Comparison of ENCODE assay signal across 9 cellular contexts in genomic region chr7:134710854-134711624, GRCh38.
DNase-seq lines count a peak whose midpoint lies in the region; ATAC-seq and TF ChIP-seq lines count a peak whose summit lies in the region.
"Had no signal": no experiment of that assay in that cellular context is flagged by ENCODE, and none has a peak within 500 bp of the region (broad histone marks: within the 10 kb centered on the region; RNA-seq: fewer than 3 reads in every experiment).

No MANE protein-coding gene starts in this region.

- peak overlapping the region; percentile 35 for H3K27ac ChIP-seq in muscle layer of duodenum (ENCODE audit: low read length)

- H3K27ac Mint-ChIP-seq in activated T-helper 2 cell treated with anti-CD3 and anti-CD28 coated beads, Interferon-gamma antibody, Interleukin-2, Interleukin-4, amounts not matched to agents 10 μg/mL and 5 μg/mL and 100 μg/mL, durations not matched to agents 14 hours and 24 hours and 36 hours = peak overlapping the region; percentile 87
- peak overlapping the region; percentile 96 for H3K27ac Mint-ChIP-seq in stimulated activated naive CD8-positive, alpha-beta T cell treated with anti-CD3 and anti-CD28 coated beads, Interleukin-15, Interleukin-2, amounts not matched to agents 100 ng/mL and 50 ng/mL, for 24 hours

- ATAC-seq in SK-N-SH treated with all-trans-retinoic acid at 6 μM for 48 hours (peak; percentile 61), GM21576 (IDR thresholded peaks at IDR 0.05; ENCODE audit: unreplicated experiment) (no peak), HG02678 (IDR thresholded peaks at IDR 0.05; ENCODE audit: unreplicated experiment) (no peak), HG03280 (IDR thresholded peaks at IDR 0.05; ENCODE audit: unreplicated experiment) (no peak)

- no peaks in the 10 kb centered on the region for H3K27me3 Mint-ChIP-seq in activated T-helper 2 cell treated with anti-CD3 and anti-CD28 coated beads, Interferon-gamma antibody, Interleukin-2, Interleukin-4, amounts not matched to agents 10 μg/mL and 5 μg/mL and 100 μg/mL, durations not matched to agents 14 hours and 24 hours and 36 hours (ENCODE audit: low read depth)
- H3K27me3 Mint-ChIP-seq in stimulated activated naive CD8-positive, alpha-beta T cell treated with anti-CD3 and anti-CD28 coated beads, Interleukin-15, Interleukin-2, amounts not matched to agents 100 ng/mL and 50 ng/mL, for 24 hours = no peaks in the 10 kb centered on the region

- no peaks in the 10 kb centered on the region for H3K27me3 ChIP-seq in muscle layer of duodenum (ENCODE audit: low read depth, low read length)

- H3K9me3 Mint-ChIP-seq in activated T-helper 2 cell treated with anti-CD3 and anti-CD28 coated beads, Interferon-gamma antibody, Interleukin-2, Interleukin-4, amounts not matched to agents 10 μg/mL and 5 μg/mL and 100 μg/mL, durations not matched to agents 14 hours and 24 hours and 36 hours = no peaks in the 10 kb centered on the region
- H3K9me3 Mint-ChIP-seq in stimulated activated naive CD8-positive, alpha-beta T cell treated with anti-CD3 and anti-CD28 coated beads, Interleukin-15, Interleukin-2, amounts not matched to agents 100 ng/mL and 50 ng/mL, for 24 hours = no peaks in the 10 kb centered on the region

- H3K9me3 ChIP-seq in muscle layer of duodenum (ENCODE audit: control insufficient read depth in 1 of 2, low read length in 2 of 2) = no peaks in the 10 kb centered on the region

- H3K4me3 Mint-ChIP-seq in activated T-helper 2 cell treated with anti-CD3 and anti-CD28 coated beads, Interferon-gamma antibody, Interleukin-2, Interleukin-4, amounts not matched to agents 10 μg/mL and 5 μg/mL and 100 μg/mL, durations not matched to agents 14 hours and 24 hours and 36 hours (ENCODE audit: low read depth) = peak overlapping the region; percentile 77
- peak overlapping the region; percentile 66 for H3K4me3 Mint-ChIP-seq in stimulated activated naive CD8-positive, alpha-beta T cell treated with anti-CD3 and anti-CD28 coated beads, Interleukin-15, Interleukin-2, amounts not matched to agents 100 ng/mL and 50 ng/mL, for 24 hours
- H3K4me3 Mint-ChIP-seq: IgD-negative memory B cell had no signal

- H3K4me1 Mint-ChIP-seq in activated T-helper 2 cell treated with anti-CD3 and anti-CD28 coated beads, Interferon-gamma antibody, Interleukin-2, Interleukin-4, amounts not matched to agents 10 μg/mL and 5 μg/mL and 100 μg/mL, durations not matched to agents 14 hours and 24 hours and 36 hours (ENCODE audit: low read depth) = peaks cover 33% of the 10 kb centered on the region
- peaks cover 29% of the 10 kb centered on the region for H3K4me1 Mint-ChIP-seq in stimulated activated naive CD8-positive, alpha-beta T cell treated with anti-CD3 and anti-CD28 coated beads, Interleukin-15, Interleukin-2, amounts not matched to agents 100 ng/mL and 50 ng/mL, for 24 hours (ENCODE audit: low read depth)

- intact Hi-C loops in activated T-helper 2 cell treated with anti-CD3 and anti-CD28 coated beads, Interferon-gamma antibody, Interleukin-2, Interleukin-4, amounts not matched to agents 10 μg/mL and 5 μg/mL and 100 μg/mL, durations not matched to agents 14 hours and 24 hours and 36 hours (cut with micrococcal nuclease) = loop anchor here (1.0 to 2.0 kb wide), 3 partner anchors 27 to 64 kb away; partner anchors contain the start of gene BPGM

- H3K36me3 Mint-ChIP-seq in activated T-helper 2 cell treated with anti-CD3 and anti-CD28 coated beads, Interferon-gamma antibody, Interleukin-2, Interleukin-4, amounts not matched to agents 10 μg/mL and 5 μg/mL and 100 μg/mL, durations not matched to agents 14 hours and 24 hours and 36 hours (ENCODE audit: low read depth) = peaks cover 7% of the 10 kb centered on the region
- H3K36me3 Mint-ChIP-seq in stimulated activated naive CD8-positive, alpha-beta T cell treated with anti-CD3 and anti-CD28 coated beads, Interleukin-15, Interleukin-2, amounts not matched to agents 100 ng/mL and 50 ng/mL, for 24 hours (ENCODE audit: low read depth) = no peaks in the 10 kb centered on the region
- H3K36me3 Mint-ChIP-seq: IgD-negative memory B cell had no signal

- peak; percentile 49 for DNase-seq in activated T-helper 2 cell treated with anti-CD3 and anti-CD28 coated beads, Interferon-gamma antibody, Interleukin-2, Interleukin-4, amounts not matched to agents 10 μg/mL and 5 μg/mL and 100 μg/mL, durations not matched to agents 14 hours and 24 hours and 36 hours (ENCODE audit: low spot score)
- no peak for DNase-seq in 8988T

- H3K4me3 ChIP-seq in muscle layer of duodenum (ENCODE audit: low read depth in 1 of 2, low read length in 2 of 2) = no peak overlapping the region

- H3K4me1 ChIP-seq in muscle layer of duodenum (ENCODE audit: control insufficient read depth in 1 of 2, insufficient read depth in 2 of 2, low read length in 2 of 2) = peaks cover 0 to 5% of the 10 kb centered on the region in 2 donors

- H3K36me3 ChIP-seq in muscle layer of duodenum (ENCODE audit: control insufficient read depth in 1 of 2, insufficient read depth in 2 of 2, low read length in 2 of 2) = no peaks in the 10 kb centered on the region

TF ChIP-seq in SK-N-SH treated with all-trans-retinoic acid at 6 μM for 48 hours, 23 proteins besides CTCF, POLR2A, EP300 and RAD21:
- TF ChIP-seq CSRNP3 (CRISPR knock-in tag; IDR thresholded peaks at IDR 0.05) = no peak
- TF ChIP-seq TSHZ2 (CRISPR knock-in tag; IDR thresholded peaks at IDR 0.05) = no peak
- no peak for TF ChIP-seq ISL1 (CRISPR knock-in tag; IDR thresholded peaks at IDR 0.05)
